ENCODE assay signal across 26 cellular contexts in the genomic region with DNA sequence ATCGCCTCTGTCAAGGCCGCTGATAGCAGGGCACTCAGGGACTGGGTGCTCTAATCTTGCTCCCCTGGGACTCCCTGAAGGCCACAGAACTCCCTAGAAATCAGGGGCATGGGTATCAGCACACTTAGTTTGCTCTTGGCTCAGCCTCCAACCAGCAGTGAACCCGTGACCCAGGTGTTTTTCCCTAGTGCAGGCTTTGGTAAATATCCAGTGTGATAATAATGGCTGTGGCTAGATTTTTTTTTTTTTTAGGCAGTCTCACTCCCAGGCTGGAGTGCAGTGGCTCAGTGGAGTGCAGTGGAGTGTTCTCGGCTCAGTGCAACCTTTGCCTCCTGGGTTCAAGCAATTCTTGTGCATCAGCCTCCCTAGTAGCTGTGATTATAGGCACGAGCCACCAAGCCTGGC. TPM values are rescaled to one million over a fixed set of nuclear protein-coding genes. Genes with fewer than 3 reads are reported as not detected.
A peak's percentile ranks its signal among the peaks of the same experiment; 100 is the strongest.
DNase-seq lines count a peak whose midpoint lies in the region; ATAC-seq and TF ChIP-seq lines count a peak whose summit lies in the region.
"Had no signal": no experiment of that assay in that cellular context is flagged by ENCODE, and none has a peak within 500 bp of the region (broad histone marks: within the 10 kb centered on the region; RNA-seq: fewer than 3 reads in every experiment).

No MANE protein-coding gene starts in this region.

- H3K9me3 ChIP-seq in adrenal gland (replicated peaks in 1 of 3) (no peaks in the 10 kb centered on the region), right lobe of liver (no peaks in the 10 kb centered on the region)
- H3K9me3 ChIP-seq: BLaER1, Caco-2, vagina had no signal

- no peaks in the 10 kb centered on the region for H3K36me3 ChIP-seq in adrenal gland (replicated peaks in 1 of 2)
- no peaks in the 10 kb centered on the region for H3K36me3 ChIP-seq in right lobe of liver
- H3K36me3 ChIP-seq: BLaER1, cardiac muscle cell, neural progenitor cell, vagina had no signal

- ATAC-seq in right lobe of liver (peak; percentile 30 to 48 (median 38)), GM21390 (IDR thresholded peaks at IDR 0.05; ENCODE audit: unreplicated experiment) (no peak)
- ATAC-seq: activated T-cell treated with anti-CD3 and anti-CD28 coated beads, Interleukin-2, amount 50 U/mL, for 72 hours; T-helper 17 cell had no signal

- H3K27me3 ChIP-seq in adrenal gland (no peaks in the 10 kb centered on the region), right lobe of liver (no peaks in the 10 kb centered on the region)
- H3K27me3 ChIP-seq: BLaER1, cardiac muscle cell, neural progenitor cell, vagina had no signal

- H3K27ac ChIP-seq in adrenal gland (peak overlapping the region in 4 of 5 donors; percentile 2 to 67 (median 59)), right lobe of liver (peak overlapping the region; percentile 39 to 94 (median 88))
- H3K27ac ChIP-seq: BLaER1, cardiac muscle cell, HL-60, neural progenitor cell, vagina had no signal

- peaks cover 27 to 33% of the 10 kb centered on the region in 2 donors for H3K4me1 ChIP-seq in adrenal gland (replicated peaks in 1 of 2)
- H3K4me1 ChIP-seq in right lobe of liver = peaks cover 0 to 65% (median 21%) of the 10 kb centered on the region in 4 donors
- H3K4me1 ChIP-seq: neural progenitor cell, vagina had no signal

- DNase-seq in adrenal gland (peak in 6 of 7 donors; percentile 53 to 72 (median 68)), right lobe of liver (peak; percentile 56 to 83 (median 78)), NCI-H526 (lab: John Stamatoyannopoulos, UW) (no peak)
- DNase-seq: ACHN; activated CD4-positive, alpha-beta T cell treated with anti-CD3 and anti-CD28 coated beads for 48 hours; activated naive CD4-positive, alpha-beta T cell treated with anti-CD3 and anti-CD28 coated beads for 36 hours; activated T-cell treated with anti-CD3 and anti-CD28 coated beads, Interleukin-2, amount 50 U/mL, for 72 hours; amygdala; Caco-2; cortex of kidney; HCEC 1CT; mammary epithelial cell; NCI-H510A treated with DMSO at 0.1 percent for 48 hours; stimulated activated CD4-positive, alpha-beta T cell treated with anti-CD3 and anti-CD28 coated beads, Interleukin-1b, Interleukin-23, amount 100 ng/mL, for 48 hours; T-helper 17 cell had no signal

- WGBS in adrenal gland, 4 donors = 23 to 44% (median 38%) methylated on average over 5 of the region's 5 CpGs
- WGBS in right lobe of liver (ENCODE audit: insufficient coverage, low coverage, low lambda C conversion rate, missing lambda C conversion rate) = 44% methylated on average over 5 of the region's 5 CpGs

- no peak for TF ChIP-seq POLR2A in adrenal gland (IDR thresholded peaks at IDR 0.05)
- no peak for TF ChIP-seq POLR2A in right lobe of liver (IDR thresholded peaks at IDR 0.05)

- H3K4me3 ChIP-seq in adrenal gland (no peak overlapping the region), right lobe of liver (no peak overlapping the region)
- H3K4me3 ChIP-seq: BLaER1, cardiac muscle cell, neural progenitor cell, vagina had no signal

- intact Hi-C loops in adrenal gland (cut with DNase I) = no loop called here
- intact Hi-C loops in right lobe of liver (cut with DNase I) = no loop called here

- TF ChIP-seq CTCF in adrenal gland (IDR thresholded peaks at IDR 0.05) = no peak
- no peak for TF ChIP-seq CTCF in right lobe of liver (IDR thresholded peaks at IDR 0.05)

RNA-seq across cellular contexts. Expression of a gene that starts 10.3 kb away (rescaled TPM):
- 100 to 1,000 TPM in 6 of 8 donors, 10 to 100 TPM in 2; 63.4 to 746 (median 226) TPM for total RNA-seq in adrenal gland
- polyA plus RNA-seq in adrenal gland = 100 to 1,000 TPM; 123 to 317 (median 305) TPM
- 100 to 1,000 TPM in 2 of 6 experiments, 10 to 100 TPM in 4; 33.4 to 188 (median 80.7) TPM for total RNA-seq in right lobe of liver
- total RNA-seq: activated naive CD4-positive, alpha-beta T cell treated with anti-CD3 and anti-CD28 coated beads for 36 hours; activated T-cell treated with anti-CD3 and anti-CD28 coated beads, Interleukin-2, amount 50 U/mL, for 72 hours; cardiac muscle cell had no signal
- polyA plus RNA-seq: cardiac muscle cell had no signal

RNA-seq across cellular contexts. Expression of a gene that starts 21.8 kb away (rescaled TPM):
- 1 to 10 TPM in 1 of 8 donors, under 1 TPM in 2, not detected in 5; 0.29 to 1.7 (median 0.32) TPM for total RNA-seq in adrenal gland
- polyA plus RNA-seq in adrenal gland = 1 to 10 TPM in 1 of 3 donors, under 1 TPM in 1, not detected in 1; 0.17 to 2.1 TPM
- 10 to 100 TPM in 1 of 6 experiments, 1 to 10 TPM in 5; 1.1 to 13.9 (median 3.3) TPM for total RNA-seq in right lobe of liver
- total RNA-seq: activated naive CD4-positive, alpha-beta T cell treated with anti-CD3 and anti-CD28 coated beads for 36 hours; activated T-cell treated with anti-CD3 and anti-CD28 coated beads, Interleukin-2, amount 50 U/mL, for 72 hours; cardiac muscle cell; fibroblast of lung; glomerular endothelial cell; kidney epithelial cell; mammary epithelial cell; pulmonary artery endothelial cell; SK-MEL-5; T-helper 17 cell; vagina had no signal
- polyA plus RNA-seq: cardiac muscle cell, fibroblast of lung, mammary epithelial cell had no signal

RNA-seq across cellular contexts. Expression of a gene that starts 25.3 kb away (rescaled TPM):
- total RNA-seq in adrenal gland (10 to 100 TPM; 24.1 to 64.1 (median 29.9) TPM), right lobe of liver (10 to 100 TPM; 14.5 to 17.9 (median 15.4) TPM)
- polyA plus RNA-seq in adrenal gland = 100 to 1,000 TPM in 1 of 3 donors, 10 to 100 TPM in 2; 18.4 to 118 (median 81.1) TPM

RNA-seq across cellular contexts. Expression of a gene that starts 34.0 kb away (rescaled TPM):
- total RNA-seq in adrenal gland (1 to 10 TPM; 1.9 to 4.6 (median 2.5) TPM), right lobe of liver (1 to 10 TPM in 4 of 6 experiments, under 1 TPM in 2; 0.57 to 2.2 (median 1.5) TPM)
- 10 to 100 TPM in 1 of 3 donors, 1 to 10 TPM in 1, under 1 TPM in 1; 0.99 to 18.2 (median 5.8) TPM for polyA plus RNA-seq in adrenal gland
- total RNA-seq: glomerular endothelial cell, pulmonary artery endothelial cell had no signal
- polyA plus RNA-seq: cardiac muscle cell, fibroblast of lung had no signal

RNA-seq across cellular contexts. Expression of a gene that starts 36.6 kb away (rescaled TPM):
- total RNA-seq in adrenal gland (10 to 100 TPM; 25.6 to 78.0 (median 45.5) TPM), right lobe of liver (10 to 100 TPM; 16.5 to 47.8 (median 30.7) TPM)
- polyA plus RNA-seq in adrenal gland = 10 to 100 TPM; 19.0 to 25.9 (median 19.4) TPM

Comparison
In these comparisons a context has a peak if more than half of its experiments do, and no peak if none do; other contexts are left out.
1. DNase-seq: peak in adrenal gland (6 of 7) and right lobe of liver (3 of 3); none in NCI-H526 (0 of 2).